Comparison of ENCODE assay signal across 20 cellular contexts in genomic region chr16:22252317-22252716, GRCh38. TPM values are rescaled to one million over a fixed set of nuclear protein-coding genes. Genes with fewer than 3 reads are reported as not detected.
DNase-seq lines count a peak whose midpoint lies in the region; ATAC-seq and TF ChIP-seq lines count a peak whose summit lies in the region.
"Had no signal": no experiment of that assay in that cellular context is flagged by ENCODE, and none has a peak within 500 bp of the region (broad histone marks: within the 10 kb centered on the region; RNA-seq: fewer than 3 reads in every experiment).

No MANE protein-coding gene starts in this region.

- ATAC-seq in gastrocnemius medialis, result no peak
- ATAC-seq: PC-3, SK-N-SH treated with all-trans-retinoic acid at 6 μM for 48 hours had no signal

- H3K27ac ChIP-seq in gastrocnemius medialis, result no peak overlapping the region
- H3K27ac ChIP-seq: C4-2B had no signal

- intact Hi-C loops in activated T-helper 1 cell treated with anti-CD3 and anti-CD28 coated beads, Interleukin-12 subunit alpha, Interleukin-12 subunit beta, Interleukin-2, Interleukin-4 antibody, amounts not matched to agents 30 ng/mL and 10 ng/mL and 1 ng/mL, durations not matched to agents 14 hours and 24 hours and 36 hours (cut with micrococcal nuclease), result no loop called here
- intact Hi-C loops in gastrocnemius medialis (cut with DNase I; ENCODE audit: low total_unique reads), result no loop called here

- no peaks in the 10 kb centered on the region for H3K4me1 Mint-ChIP-seq in activated T-helper 1 cell treated with anti-CD3 and anti-CD28 coated beads, Interleukin-12 subunit alpha, Interleukin-12 subunit beta, Interleukin-2, Interleukin-4 antibody, amounts not matched to agents 30 ng/mL and 10 ng/mL and 1 ng/mL, durations not matched to agents 14 hours and 24 hours and 36 hours (ENCODE audit: low read depth)
- H3K4me1 Mint-ChIP-seq: IgD-negative memory B cell had no signal

- H3K4me3 ChIP-seq in BE2C (ENCODE audit: low read depth, low read length) (no peak overlapping the region), gastrocnemius medialis (no peak overlapping the region)
- H3K4me3 ChIP-seq: MG63 had no signal

- H3K9me3 ChIP-seq in BE2C (no peaks in the 10 kb centered on the region), gastrocnemius medialis (no peaks in the 10 kb centered on the region)
- H3K9me3 ChIP-seq: MG63 had no signal

- no peak for TF ChIP-seq POLR2A in gastrocnemius medialis (IDR thresholded peaks at IDR 0.05)

- no peaks in the 10 kb centered on the region for H3K27me3 ChIP-seq in BE2C
- H3K27me3 ChIP-seq in gastrocnemius medialis, result no peaks in the 10 kb centered on the region
- H3K27me3 ChIP-seq: MG63 had no signal

- TF ChIP-seq CTCF in BE2C (IDR thresholded peaks at IDR 0.05; ENCODE audit: low read depth, low read length) (no peak), gastrocnemius medialis (IDR thresholded peaks at IDR 0.05 in 4 of 5, conservative IDR thresholded peaks at IDR 0.05 in 1 of 5) (no peak)

- no peak overlapping the region for H3K4me3 Mint-ChIP-seq in activated T-helper 1 cell treated with anti-CD3 and anti-CD28 coated beads, Interleukin-12 subunit alpha, Interleukin-12 subunit beta, Interleukin-2, Interleukin-4 antibody, amounts not matched to agents 30 ng/mL and 10 ng/mL and 1 ng/mL, durations not matched to agents 14 hours and 24 hours and 36 hours
- H3K4me3 Mint-ChIP-seq: IgD-negative memory B cell had no signal

- H3K4me1 ChIP-seq in BE2C (no peaks in the 10 kb centered on the region), gastrocnemius medialis (no peaks in the 10 kb centered on the region)

- in situ Hi-C loops in gastrocnemius medialis (cut with MboI; ENCODE audit: low sequenced_read_pairs in 4 of 4), result no loop called here

- DNase-seq in BE2C (peak; percentile 43), ELF-1 (ENCODE audit: low read depth, low spot score) (peak; percentile 19), iPS-NIHi11 (ENCODE audit: low spot score) (peak; percentile 37), NCI-H2081 (lab: John Stamatoyannopoulos, UW) (no peak), gastrocnemius medialis (no peak)
- no peak for DNase-seq in activated T-helper 1 cell treated with anti-CD3 and anti-CD28 coated beads, Interleukin-12 subunit alpha, Interleukin-12 subunit beta, Interleukin-2, Interleukin-4 antibody, amounts not matched to agents 30 ng/mL and 10 ng/mL and 1 ng/mL, durations not matched to agents 14 hours and 24 hours and 36 hours (ENCODE audit: low spot score)
- no peak for DNase-seq in stimulated activated naive CD4-positive, alpha-beta T cell treated with Interleukin-2 at 50 U/mL for 16 hours (lab: John Stamatoyannopoulos, UW)
- DNase-seq: DMS153, GF-D8, Kasumi-1, MG63, NCI-H1105, NCI-H1694, NCI-H748 treated with DMSO at 0.1 percent for 48 hours, PC-3, RPMI8226, SIG-M5 had no signal

- H3K27me3 Mint-ChIP-seq in activated T-helper 1 cell treated with anti-CD3 and anti-CD28 coated beads, Interleukin-12 subunit alpha, Interleukin-12 subunit beta, Interleukin-2, Interleukin-4 antibody, amounts not matched to agents 30 ng/mL and 10 ng/mL and 1 ng/mL, durations not matched to agents 14 hours and 24 hours and 36 hours (ENCODE audit: insufficient read depth), result no peaks in the 10 kb centered on the region
- H3K27me3 Mint-ChIP-seq: IgD-negative memory B cell had no signal

- peaks cover 4% of the 10 kb centered on the region for H3K9me3 Mint-ChIP-seq in activated T-helper 1 cell treated with anti-CD3 and anti-CD28 coated beads, Interleukin-12 subunit alpha, Interleukin-12 subunit beta, Interleukin-2, Interleukin-4 antibody, amounts not matched to agents 30 ng/mL and 10 ng/mL and 1 ng/mL, durations not matched to agents 14 hours and 24 hours and 36 hours

- H3K36me3 Mint-ChIP-seq in activated T-helper 1 cell treated with anti-CD3 and anti-CD28 coated beads, Interleukin-12 subunit alpha, Interleukin-12 subunit beta, Interleukin-2, Interleukin-4 antibody, amounts not matched to agents 30 ng/mL and 10 ng/mL and 1 ng/mL, durations not matched to agents 14 hours and 24 hours and 36 hours (ENCODE audit: low read depth), result peaks cover 33% of the 10 kb centered on the region

- H3K36me3 ChIP-seq in BE2C, result peaks cover 72% of the 10 kb centered on the region
- H3K36me3 ChIP-seq in gastrocnemius medialis, result peaks cover 0 to 78% of the 10 kb centered on the region in 2 donors

- peak overlapping the region; percentile 4 for H3K27ac Mint-ChIP-seq in activated T-helper 1 cell treated with anti-CD3 and anti-CD28 coated beads, Interleukin-12 subunit alpha, Interleukin-12 subunit beta, Interleukin-2, Interleukin-4 antibody, amounts not matched to agents 30 ng/mL and 10 ng/mL and 1 ng/mL, durations not matched to agents 14 hours and 24 hours and 36 hours
- H3K27ac Mint-ChIP-seq: IgD-negative memory B cell had no signal

RNA-seq across cellular contexts. Expression of gene POLR3E, which starts 44.9 kb away (rescaled TPM):
- polyA plus RNA-seq in BE2C (2012; ENCODE audit: insufficient read depth, insufficient read length, low read depth), result 73.0 TPM
- total RNA-seq in activated T-helper 1 cell treated with anti-CD3 and anti-CD28 coated beads, Interleukin-12 subunit alpha, Interleukin-12 subunit beta, Interleukin-2, Interleukin-4 antibody, amounts not matched to agents 30 ng/mL and 10 ng/mL and 1 ng/mL, durations not matched to agents 14 hours and 24 hours and 36 hours, result 107 and 111 TPM in 2 replicates
- 100 to 1,000 TPM; 105 to 182 (median 116) TPM for total RNA-seq in gastrocnemius medialis

RNA-seq across cellular contexts. Expression of gene EEF2K, which starts 46.2 kb away (rescaled TPM):
- 8.8 TPM for polyA plus RNA-seq in BE2C (2012; ENCODE audit: insufficient read depth, insufficient read length, low read depth)
- 28.3 and 30.5 TPM in 2 replicates for total RNA-seq in activated T-helper 1 cell treated with anti-CD3 and anti-CD28 coated beads, Interleukin-12 subunit alpha, Interleukin-12 subunit beta, Interleukin-2, Interleukin-4 antibody, amounts not matched to agents 30 ng/mL and 10 ng/mL and 1 ng/mL, durations not matched to agents 14 hours and 24 hours and 36 hours
- total RNA-seq in gastrocnemius medialis, result 10 to 100 TPM; 18.7 to 39.9 (median 21.2) TPM

Comparison
In these comparisons a context has a peak if more than half of its experiments do, and no peak if none do; other contexts are left out.
1. DNase-seq: peak in BE2C (single experiment), ELF-1 (single experiment) and iPS-NIHi11 (single experiment); none in activated T-helper 1 cell treated with anti-CD3 and anti-CD28 coated beads, Interleukin-12 subunit alpha, Interleukin-12 subunit beta, Interleukin-2, Interleukin-4 antibody, amounts not matched to agents 30 ng/mL and 10 ng/mL and 1 ng/mL, durations not matched to agents 14 hours and 24 hours and 36 hours (single experiment), stimulated activated naive CD4-positive, alpha-beta T cell treated with Interleukin-2 at 50 U/mL for 16 hours (single experiment), NCI-H2081 (0 of 2) and gastrocnemius medialis (0 of 2).